In the genomic region with DNA sequence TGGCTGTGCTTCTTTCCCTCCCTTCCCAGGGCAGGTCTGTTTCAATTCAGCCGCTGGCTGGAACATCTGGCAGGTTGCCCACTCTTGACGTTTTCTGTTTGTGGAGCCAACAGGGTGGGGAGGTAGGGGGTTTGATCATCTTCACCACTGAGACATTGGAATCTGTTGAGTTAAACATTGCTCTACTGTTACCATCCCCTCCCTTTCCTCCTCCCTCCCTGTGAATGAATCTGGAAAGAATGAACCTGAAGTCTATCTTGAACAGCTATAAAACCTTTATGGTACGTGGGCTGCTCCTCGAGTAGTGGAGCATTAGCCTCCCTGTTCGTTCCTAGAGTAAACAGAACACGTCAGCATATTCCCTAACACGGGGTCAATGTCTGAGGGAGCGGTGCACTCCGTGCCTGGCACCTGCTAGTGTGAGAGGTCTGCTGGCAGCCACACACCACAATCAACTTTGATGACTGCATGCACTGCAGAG, we compare ENCODE assay signal across 10 cellular contexts.
DNase-seq lines count a peak whose midpoint lies in the region; ATAC-seq and TF ChIP-seq lines count a peak whose summit lies in the region.
"Had no signal": no experiment of that assay in that cellular context is flagged by ENCODE, and none has a peak within 500 bp of the region (broad histone marks: within the 10 kb centered on the region; RNA-seq: fewer than 3 reads in every experiment).

No MANE protein-coding gene starts in this region.

- H3K18ac ChIP-seq in mesendoderm (ENCODE audit: low read length): no peak overlapping the region

- no peaks in the 10 kb centered on the region for H3K79me1 ChIP-seq in mesendoderm (ENCODE audit: low read length)

- no peak overlapping the region for H2BK5ac ChIP-seq in mesendoderm (ENCODE audit: low read length)

- H3K4ac ChIP-seq in mesendoderm (ENCODE audit: low read depth, low read length): no peak overlapping the region

- TF ChIP-seq CTCF in brain microvascular endothelial cell (IDR thresholded peaks at IDR 0.05; ENCODE audit: low read depth, low read length, missing control alignments) (no peak), uterus (IDR thresholded peaks at IDR 0.05) (no peak)

- no peaks in the 10 kb centered on the region for H3K79me2 ChIP-seq in mesendoderm (ENCODE audit: control insufficient read depth, insufficient read depth, low read length)

- ATAC-seq in left lobe of liver: peak; percentile 85
- ATAC-seq in stimulated activated naive CD8-positive, alpha-beta T cell treated with anti-CD3 and anti-CD28 coated beads, Interleukin-15, Interleukin-2, amounts not matched to agents 100 U/mL and 50 U/mL, for 24 hours: no peak

- no peak overlapping the region for H2AK5ac ChIP-seq in mesendoderm (ENCODE audit: low read length)

- intact Hi-C loops in uterus (cut with DNase I; ENCODE audit: low total_unique reads): no loop called here

- no peak overlapping the region for H2BK15ac ChIP-seq in mesendoderm (replicated peaks; ENCODE audit: low read depth)

- H3K4me3 ChIP-seq in brain microvascular endothelial cell (ENCODE audit: low read depth, low read length) (no peak overlapping the region), uterus (no peak overlapping the region), mesendoderm (ENCODE audit: low read length) (no peak overlapping the region)
- H3K4me3 ChIP-seq: BLaER1 had no signal

- no peak overlapping the region for H2BK120ac ChIP-seq in mesendoderm (ENCODE audit: low read depth, low read length)

- no peaks in the 10 kb centered on the region for H3K36me3 ChIP-seq in brain microvascular endothelial cell (replicated peaks)
- no peaks in the 10 kb centered on the region for H3K36me3 ChIP-seq in uterus
- no peaks in the 10 kb centered on the region for H3K36me3 ChIP-seq in mesendoderm (ENCODE audit: control insufficient read depth, insufficient read depth, low read length)
- H3K36me3 ChIP-seq: BLaER1 had no signal

- H3K56ac ChIP-seq in mesendoderm (ENCODE audit: low read length): no peak overlapping the region

- H3K4me2 ChIP-seq in mesendoderm (ENCODE audit: low read length): no peak overlapping the region
- H3K4me2 ChIP-seq: BLaER1 had no signal

- TF ChIP-seq POLR2A in uterus (IDR thresholded peaks at IDR 0.05): no peak

- H3K9me3 ChIP-seq in uterus: no peaks in the 10 kb centered on the region

- in situ Hi-C loops in brain microvascular endothelial cell (cut with HindIII; ENCODE audit: low pct_ligation_motif_present, low sequenced_read_pairs): no loop called here

- WGBS in mesendoderm (ENCODE audit: extremely low coverage, insufficient coverage, low lambda C conversion rate): no CpG with 5 or more reads among the region's 9 CpGs

- H3K27ac ChIP-seq in brain microvascular endothelial cell (peak overlapping the region; percentile 74), uterus (peak overlapping the region; percentile 62 to 76), mesendoderm (ENCODE audit: low read depth, low read length) (no peak overlapping the region)
- H3K27ac ChIP-seq: BLaER1 had no signal

- no peak overlapping the region for H3K9ac ChIP-seq in mesendoderm (ENCODE audit: low read length)
- H3K9ac ChIP-seq: BLaER1 had no signal

- H3K27me3 ChIP-seq in brain microvascular endothelial cell (replicated peaks) (no peaks in the 10 kb centered on the region), uterus (no peaks in the 10 kb centered on the region), mesendoderm (ENCODE audit: insufficient read depth, low read length, poor library complexity) (no peaks in the 10 kb centered on the region)
- H3K27me3 ChIP-seq: BLaER1 had no signal

- H4K8ac ChIP-seq in mesendoderm (ENCODE audit: low read depth, low read length): no peak overlapping the region

- no peak overlapping the region for H3K23ac ChIP-seq in mesendoderm (ENCODE audit: low read length)

- DNase-seq in NCI-H526 (lab: John Stamatoyannopoulos, UW) (peak; percentile 4 to 28), NCI-H526 treated with DMSO at 0.1 percent for 48 hours (lab: John Stamatoyannopoulos, UW) (no peak), brain microvascular endothelial cell (peak; percentile 95), left lobe of liver (ENCODE audit: low spot score) (peak; percentile 94), uterus (peak; percentile 94 to 97), GM19240 (ENCODE audit: insufficient read length, low spot score) (no peak), mesendoderm (no peak)
- DNase-seq in stimulated activated naive CD8-positive, alpha-beta T cell treated with anti-CD3 and anti-CD28 coated beads, Interleukin-15, Interleukin-2, amounts not matched to agents 100 U/mL and 50 U/mL, for 24 hours: no peak
- DNase-seq: stimulated activated CD4-positive, alpha-beta T cell treated with anti-CD3 and anti-CD28 coated beads, Interleukin-2, amount 100 ng/mL, for 24 hours had no signal

- no peak overlapping the region for H4K5ac ChIP-seq in mesendoderm (ENCODE audit: low read length)

- H3K4me1 ChIP-seq in uterus (peaks cover 12 to 17% of the 10 kb centered on the region in 2 donors), mesendoderm (ENCODE audit: control insufficient read depth, low read depth, low read length) (no peaks in the 10 kb centered on the region)
- H3K4me1 ChIP-seq: BLaER1 had no signal

Comparison
In these comparisons a context has a peak if more than half of its experiments do, and no peak if none do; other contexts are left out.
1. DNase-seq: peak in NCI-H526 (2 of 2), brain microvascular endothelial cell (single experiment), left lobe of liver (single experiment) and uterus (2 of 2); none in NCI-H526 treated with DMSO at 0.1 percent for 48 hours (single experiment), GM19240 (single experiment), mesendoderm (single experiment) and stimulated activated naive CD8-positive, alpha-beta T cell treated with anti-CD3 and anti-CD28 coated beads, Interleukin-15, Interleukin-2, amounts not matched to agents 100 U/mL and 50 U/mL, for 24 hours (single experiment).